10 cellular contexts compared by ENCODE assay signal in genomic region chr12:6295187-6295811, GRCh38. TPM values are rescaled to one million over a fixed set of nuclear protein-coding genes. Genes with fewer than 3 reads are reported as not detected.
A peak's percentile ranks its signal among the peaks of the same experiment; 100 is the strongest.
DNase-seq lines count a peak whose midpoint lies in the region; ATAC-seq and TF ChIP-seq lines count a peak whose summit lies in the region.
"Had no signal": no experiment of that assay in that cellular context is flagged by ENCODE, and none has a peak within 500 bp of the region (broad histone marks: within the 10 kb centered on the region; RNA-seq: fewer than 3 reads in every experiment).

No MANE protein-coding gene starts in this region.

- H3K9me3 ChIP-seq in colonic mucosa, result no peaks in the 10 kb centered on the region

- no peak for TF ChIP-seq CTCF in colonic mucosa (IDR thresholded peaks at IDR 0.05)

- H3K4me3 Mint-ChIP-seq in memory B cell, result no peak overlapping the region
- H3K4me3 Mint-ChIP-seq: dendritic cell treated with granulocyte-macrophage colony-stimulating factor and Interleukin-4, amounts not matched to agents 40 ng/mL and 50 ng/mL, for 4 days had no signal

- H3K27me3 ChIP-seq in colonic mucosa, result no peaks in the 10 kb centered on the region

- H3K9ac ChIP-seq in colonic mucosa (ENCODE audit: low read depth in 2 of 2, low read length in 2 of 2), result peak overlapping the region; percentile 47 to 89

- H3K4me1 ChIP-seq in colonic mucosa, result peaks cover 6% of the 10 kb centered on the region

- no peaks in the 10 kb centered on the region for H3K9me3 Mint-ChIP-seq in memory B cell
- H3K9me3 Mint-ChIP-seq: dendritic cell treated with granulocyte-macrophage colony-stimulating factor and Interleukin-4, amounts not matched to agents 40 ng/mL and 50 ng/mL, for 4 days had no signal

- no peaks in the 10 kb centered on the region for H3K36me3 Mint-ChIP-seq in memory B cell

- peak; percentile 28 for ATAC-seq in memory B cell (ENCODE audit: low read depth)
- ATAC-seq in HG02973 (IDR thresholded peaks at IDR 0.05; ENCODE audit: unreplicated experiment), result no peak
- no peak for ATAC-seq in HG02885 (IDR thresholded peaks at IDR 0.05; ENCODE audit: poor library complexity, unreplicated experiment)
- ATAC-seq in GM19324 (IDR thresholded peaks at IDR 0.05; ENCODE audit: low FRiP score, unreplicated experiment), result no peak
- no peak for ATAC-seq in GM21526 (IDR thresholded peaks at IDR 0.05; ENCODE audit: low FRiP score, unreplicated experiment)

- H3K4me1 Mint-ChIP-seq in memory B cell, result peaks cover 7% of the 10 kb centered on the region

- intact Hi-C loops in colonic mucosa (cut with DNase I), result no loop called here

- peak; percentile 84 for DNase-seq in AG20443 (ENCODE audit: low spot score)
- DNase-seq in LoVo (ENCODE audit: low spot score), result peak; percentile 99
- DNase-seq in colonic mucosa, result peak; percentile 86
- no peak for DNase-seq in memory B cell (ENCODE audit: low spot score in 2 of 2)
- DNase-seq: NCI-H1092 had no signal

- H3K36me3 ChIP-seq in colonic mucosa, result no peaks in the 10 kb centered on the region

- peaks cover 9% of the 10 kb centered on the region for H3K27me3 Mint-ChIP-seq in memory B cell

- no peak overlapping the region for H3K27ac Mint-ChIP-seq in memory B cell
- H3K27ac Mint-ChIP-seq: dendritic cell treated with granulocyte-macrophage colony-stimulating factor and Interleukin-4, amounts not matched to agents 40 ng/mL and 50 ng/mL, for 4 days had no signal

- peak overlapping the region; percentile 92 for H3K27ac ChIP-seq in colonic mucosa

- H3K4me3 ChIP-seq in colonic mucosa, result no peak overlapping the region

RNA-seq across cellular contexts. Expression of gene PLEKHG6, which starts 15.2 kb away (rescaled TPM):
- 100 to 1,000 TPM; 107 to 123 TPM for total RNA-seq in colonic mucosa

RNA-seq across cellular contexts. Expression of gene TNFRSF1A, which starts 46.6 kb away (rescaled TPM):
- 100 to 1,000 TPM; 116 to 164 TPM for total RNA-seq in colonic mucosa

Comparison
In these comparisons a context has a peak if more than half of its experiments do, and no peak if none do; other contexts are left out.
1. DNase-seq: peak in AG20443 (single experiment), LoVo (single experiment) and colonic mucosa (single experiment); none in memory B cell (0 of 2).